8 cellular contexts compared by ENCODE assay signal in genomic region chr17:7836596-7837374, GRCh38. TPM values are rescaled to one million over a fixed set of nuclear protein-coding genes. Genes with fewer than 3 reads are reported as not detected.
DNase-seq lines count a peak whose midpoint lies in the region; ATAC-seq and TF ChIP-seq lines count a peak whose summit lies in the region.

No MANE protein-coding gene starts in this region.

- H3K27me3 Mint-ChIP-seq in Caco-2 (ENCODE audit: insufficient read depth, unreplicated experiment) (no peaks in the 10 kb centered on the region), IgD-negative memory B cell (peaks cover 7% of the 10 kb centered on the region)
- H3K27me3 Mint-ChIP-seq in stimulated activated naive CD8-positive, alpha-beta T cell treated with anti-CD3 and anti-CD28 coated beads, Interleukin-15, Interleukin-2, amounts not matched to agents 100 ng/mL and 50 ng/mL, for 24 hours, result peaks cover 4% of the 10 kb centered on the region

- H3K36me3 ChIP-seq in Caco-2 (ENCODE audit: control insufficient read depth, insufficient read depth, low read length) (no peaks in the 10 kb centered on the region), NT2/D1 (ENCODE audit: insufficient read depth, insufficient read length, low read length) (no peaks in the 10 kb centered on the region), mucosa of descending colon (ENCODE audit: low read depth) (no peaks in the 10 kb centered on the region)

- no peaks in the 10 kb centered on the region for H3K27me3 ChIP-seq in Caco-2 (replicated peaks; ENCODE audit: control insufficient read depth, insufficient read depth, low read length)
- H3K27me3 ChIP-seq in NT2/D1 (ENCODE audit: insufficient read depth, insufficient read length), result peaks cover 12% of the 10 kb centered on the region

- POLR2A ChIA-PET in Caco-2 (lab: Charles Lee), result interaction anchor here (0.5 to 1.3 kb wide), 7 partner anchors 8 to 433 kb away, joined by 3 to 14 read pairs (median 4); partner anchors contain the start of genes ATP1B2, CYB5D1, NAA38 and TMEM256

- BruUV-seq in Caco-2 (replicated peaks; lab: Mats Ljungman, UMichigan), result no TSS peak

- H3K4me1 ChIP-seq in Caco-2 (peaks cover 35% of the 10 kb centered on the region), NT2/D1 (ENCODE audit: insufficient read depth, insufficient read length) (peaks cover 22% of the 10 kb centered on the region), mucosa of descending colon (ENCODE audit: low read depth) (peaks cover 57% of the 10 kb centered on the region)

- H3K4me1 Mint-ChIP-seq in Caco-2 (ENCODE audit: low read depth, unreplicated experiment) (peaks cover 29% of the 10 kb centered on the region), IgD-negative memory B cell (peaks cover 32 to 51% (median 44%) of the 10 kb centered on the region in 3 donors)
- H3K4me1 Mint-ChIP-seq in stimulated activated naive CD8-positive, alpha-beta T cell treated with anti-CD3 and anti-CD28 coated beads, Interleukin-15, Interleukin-2, amounts not matched to agents 100 ng/mL and 50 ng/mL, for 24 hours (ENCODE audit: low read depth), result peaks cover 72% of the 10 kb centered on the region

- peak overlapping the region; percentile 99 for H3K27ac Mint-ChIP-seq in Caco-2 (ENCODE audit: unreplicated experiment)
- H3K27ac Mint-ChIP-seq in IgD-negative memory B cell, result peak overlapping the region; percentile 95 to 100 (median 99)
- H3K27ac Mint-ChIP-seq in stimulated activated naive CD8-positive, alpha-beta T cell treated with anti-CD3 and anti-CD28 coated beads, Interleukin-15, Interleukin-2, amounts not matched to agents 100 ng/mL and 50 ng/mL, for 24 hours, result peak overlapping the region; percentile 93

- H3K36me3 Mint-ChIP-seq in Caco-2 (ENCODE audit: insufficient read depth, unreplicated experiment) (peaks cover 46% of the 10 kb centered on the region), IgD-negative memory B cell (no peaks in the 10 kb centered on the region)
- peaks cover 3% of the 10 kb centered on the region for H3K36me3 Mint-ChIP-seq in stimulated activated naive CD8-positive, alpha-beta T cell treated with anti-CD3 and anti-CD28 coated beads, Interleukin-15, Interleukin-2, amounts not matched to agents 100 ng/mL and 50 ng/mL, for 24 hours (ENCODE audit: low read depth)

- TF ChIP-seq CTCF in Caco-2 (IDR thresholded peaks at IDR 0.05; ENCODE audit: insufficient read depth in 1 of 2, low read depth in 1 of 2, low read length in 1 of 2, severe bottlenecking in 1 of 2, unreplicated experiment in 1 of 2) (no peak), mucosa of descending colon (IDR thresholded peaks at IDR 0.05) (no peak)

- intact Hi-C loops in Caco-2 (cut with micrococcal nuclease; ENCODE audit: unreplicated experiment), result loop anchor here (5.0 kb wide), 1 partner anchor 219 kb away; no protein-coding TSS in a partner anchor
- intact Hi-C loops in mucosa of descending colon (cut with DNase I, micrococcal nuclease), result no loop called here

- peak overlapping the region; percentile 79 for H3K9ac ChIP-seq in NT2/D1 (ENCODE audit: insufficient read length, low read depth)

- peak overlapping the region; percentile 82 for H3K4me3 ChIP-seq in Caco-2 (ENCODE audit: low read depth, low read length)
- peak overlapping the region; percentile 75 for H3K4me3 ChIP-seq in NT2/D1 (ENCODE audit: insufficient read length, low read depth)
- peak overlapping the region; percentile 42 for H3K4me3 ChIP-seq in mucosa of descending colon

- ATAC-seq in esophagus mucosa (peak; percentile 33), mucosa of descending colon (peak; percentile 60), HG02970 (IDR thresholded peaks at IDR 0.05; ENCODE audit: low FRiP score, unreplicated experiment) (no peak)

- H3K9me3 ChIP-seq in Caco-2 (no peaks in the 10 kb centered on the region), NT2/D1 (ENCODE audit: insufficient read depth, low read length) (no peaks in the 10 kb centered on the region), mucosa of descending colon (no peaks in the 10 kb centered on the region)

- H3K9me3 Mint-ChIP-seq in Caco-2 (ENCODE audit: unreplicated experiment), result no peaks in the 10 kb centered on the region
- H3K9me3 Mint-ChIP-seq in IgD-negative memory B cell, result no peaks in the 10 kb centered on the region
- H3K9me3 Mint-ChIP-seq in stimulated activated naive CD8-positive, alpha-beta T cell treated with anti-CD3 and anti-CD28 coated beads, Interleukin-15, Interleukin-2, amounts not matched to agents 100 ng/mL and 50 ng/mL, for 24 hours, result no peaks in the 10 kb centered on the region

- H3K4me3 Mint-ChIP-seq in Caco-2 (ENCODE audit: unreplicated experiment), result peak overlapping the region; percentile 98
- peak overlapping the region; percentile 93 to 100 (median 97) for H3K4me3 Mint-ChIP-seq in IgD-negative memory B cell
- peak overlapping the region; percentile 93 for H3K4me3 Mint-ChIP-seq in stimulated activated naive CD8-positive, alpha-beta T cell treated with anti-CD3 and anti-CD28 coated beads, Interleukin-15, Interleukin-2, amounts not matched to agents 100 ng/mL and 50 ng/mL, for 24 hours

- CTCF ChIA-PET in Caco-2 (lab: Charles Lee), result interaction anchor here (0.7 to 1.3 kb wide), 4 partner anchors 20 to 120 kb away, joined by 3 to 11 read pairs (median 4); partner anchors contain the start of genes CYB5D1, DNAH2 and NAA38

- DNase-seq in Caco-2 (peak; percentile 95 to 98), NT2/D1 (ENCODE audit: low read depth, low spot score) (peak; percentile 94), activated T-cell treated with anti-CD3 and anti-CD28 coated beads for 48 hours (ENCODE audit: low read depth) (peak; percentile 69), mucosa of descending colon (peak; percentile 96 to 99 (median 97))

RNA-seq across cellular contexts. Expression of gene KDM6B, which starts 2.8 kb away (rescaled TPM):
- total RNA-seq in Caco-2 (2022), result 27.4 and 27.9 TPM in 2 replicates
- polyA plus RNA-seq in IgD-negative memory B cell, result 1.9 TPM
- total RNA-seq in esophagus mucosa, result 16.7 TPM
- 10 to 100 TPM; 44.3 to 73.6 (median 54.6) TPM for total RNA-seq in mucosa of descending colon

RNA-seq across cellular contexts. Expression of gene TMEM88, which starts 18.1 kb away (rescaled TPM):
- total RNA-seq in Caco-2 (2022), result 2.5 and 3.2 TPM in 2 replicates
- not detected for polyA plus RNA-seq in IgD-negative memory B cell
- total RNA-seq in esophagus mucosa, result 1.7 TPM
- 1 to 10 TPM; 3.5 to 8.5 (median 6.9) TPM for total RNA-seq in mucosa of descending colon

RNA-seq across cellular contexts. Expression of gene NAA38, which starts 20.6 kb away (rescaled TPM):
- total RNA-seq in Caco-2 (2022) (20.9 and 27.4 TPM in 2 replicates), esophagus mucosa (93.3 TPM), mucosa of descending colon (10 to 100 TPM; 51.2 to 73.5 (median 58.2) TPM)
- 170 TPM for polyA plus RNA-seq in IgD-negative memory B cell

RNA-seq across cellular contexts. Expression of gene CYB5D1, which starts 21.0 kb away (rescaled TPM):
- total RNA-seq in Caco-2 (2022) (6.1 and 7.3 TPM in 2 replicates), esophagus mucosa (7.6 TPM), mucosa of descending colon (10 to 100 TPM; 11.5 to 17.0 (median 12.2) TPM)
- 8.0 TPM for polyA plus RNA-seq in IgD-negative memory B cell

RNA-seq across cellular contexts. Expression of gene CHD3, which starts 51.8 kb away (rescaled TPM):
- 27.9 and 34.7 TPM in 2 replicates for total RNA-seq in Caco-2 (2022)
- 2.4 TPM for polyA plus RNA-seq in IgD-negative memory B cell
- total RNA-seq in esophagus mucosa, result 50.7 TPM
- 100 to 1,000 TPM in 1 of 3 donors, 10 to 100 TPM in 2; 52.7 to 151 (median 56.5) TPM for total RNA-seq in mucosa of descending colon
